21 cellular contexts compared by ENCODE assay signal in the genomic region with DNA sequence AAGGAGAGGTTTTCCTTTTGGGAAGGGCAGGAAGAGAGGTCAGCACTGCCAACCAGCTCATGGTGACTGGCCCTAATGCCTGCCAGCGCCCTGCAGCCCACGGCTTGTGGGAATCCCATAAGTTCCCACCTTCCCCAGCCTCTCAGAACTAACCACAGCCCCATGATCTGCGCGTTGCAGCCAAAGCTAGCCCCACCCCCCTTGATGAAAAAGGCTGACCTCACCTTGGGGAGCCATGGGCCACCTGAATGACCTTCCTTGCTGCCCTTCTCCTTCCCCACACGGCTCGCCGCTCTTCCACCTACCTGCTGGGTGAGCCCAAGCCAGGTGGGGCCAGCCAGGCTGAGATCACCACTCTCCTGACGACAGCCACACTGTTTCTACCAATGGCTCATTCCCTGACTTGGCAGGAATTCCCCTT. TPM values are rescaled to one million over a fixed set of nuclear protein-coding genes. Genes with fewer than 3 reads are reported as not detected.
A peak's percentile ranks its signal among the peaks of the same experiment; 100 is the strongest.
DNase-seq lines count a peak whose midpoint lies in the region; ATAC-seq, FAIRE-seq and TF ChIP-seq lines count a peak whose summit lies in the region.
"Had no signal": no experiment of that assay in that cellular context is flagged by ENCODE, and none has a peak within 500 bp of the region (broad histone marks: within the 10 kb centered on the region; RNA-seq: fewer than 3 reads in every experiment).

No MANE protein-coding gene starts in this region.

- H3K27me3 Mint-ChIP-seq in CD4-positive, alpha-beta memory T cell = no peaks in the 10 kb centered on the region
- no peaks in the 10 kb centered on the region for H3K27me3 Mint-ChIP-seq in activated naive CD8-positive, alpha-beta T cell treated with anti-CD3 and anti-CD28 coated beads for 36 hours

- 48 to 51% methylated on average over 8 of the region's 8 CpGs for WGBS in pancreas, 2 donors

- TF ChIP-seq POLR2A in GM12892 (IDR thresholded peaks at IDR 0.05; ENCODE audit: low read depth, low read length) = no peak

- peaks cover 0 to 3% of the 10 kb centered on the region in 2 donors for H3K36me3 Mint-ChIP-seq in CD4-positive, alpha-beta memory T cell
- peaks cover 1% of the 10 kb centered on the region for H3K36me3 Mint-ChIP-seq in activated naive CD8-positive, alpha-beta T cell treated with anti-CD3 and anti-CD28 coated beads for 36 hours

- CTCF ChIA-PET in CD4-positive, alpha-beta memory T cell (lab: Charles Lee; ENCODE audit: partially characterized antibody) = interaction anchor here (10.4 kb wide), 1 partner anchor 34 kb away, joined by 163 read pairs; no protein-coding TSS in a partner anchor

- H3K27ac Mint-ChIP-seq in CD4-positive, alpha-beta memory T cell = peak overlapping the region in 1 of 7 donors; percentile 66
- H3K27ac Mint-ChIP-seq in activated naive CD8-positive, alpha-beta T cell treated with anti-CD3 and anti-CD28 coated beads for 36 hours = no peak overlapping the region
- H3K27ac Mint-ChIP-seq: activated CD8-positive, alpha-beta T cell treated with anti-CD3 and anti-CD28 coated beads, Interleukin-2, amount 10 ng/mL, durations not matched to agents 7 days and 5 days; activated T-helper 2 cell treated with anti-CD3 and anti-CD28 coated beads, Interferon-gamma antibody, Interleukin-2, Interleukin-4, amounts not matched to agents 10 μg/mL and 5 μg/mL and 100 μg/mL, durations not matched to agents 14 hours and 24 hours and 36 hours had no signal

- intact Hi-C loops in pancreas (cut with DNase I) = no loop called here
- intact Hi-C loops in CD4-positive, alpha-beta memory T cell (cut with micrococcal nuclease) = no loop called here

- ATAC-seq in pancreas (peak in 3 of 4 donors; percentile 28 to 64 (median 28)), HG03469 (IDR thresholded peaks at IDR 0.05; ENCODE audit: unreplicated experiment) (no peak), GM21423 (IDR thresholded peaks at IDR 0.05; ENCODE audit: unreplicated experiment) (no peak)
- ATAC-seq: activated CD8-positive, alpha-beta T cell treated with anti-CD3 and anti-CD28 coated beads, Interleukin-2, amount 10 ng/mL, durations not matched to agents 7 days and 5 days had no signal

- H3K27ac ChIP-seq in pancreas = no peak overlapping the region
- H3K27ac ChIP-seq in CD4-positive, alpha-beta memory T cell (ENCODE audit: low read depth, low read length) = no peak overlapping the region
- H3K27ac ChIP-seq: BLaER1, esophagus squamous epithelium, hepatocyte, WERI-Rb-1 had no signal

- H3K27me3 ChIP-seq in MG63 = no peaks in the 10 kb centered on the region
- no peaks in the 10 kb centered on the region for H3K27me3 ChIP-seq in pancreas
- H3K27me3 ChIP-seq in CD4-positive, alpha-beta memory T cell (ENCODE audit: insufficient read depth, low read length) = no peaks in the 10 kb centered on the region
- H3K27me3 ChIP-seq: esophagus squamous epithelium, hepatocyte had no signal

- H3K36me3 ChIP-seq in MG63 (no peaks in the 10 kb centered on the region), pancreas (no peaks in the 10 kb centered on the region)
- no peaks in the 10 kb centered on the region for H3K36me3 ChIP-seq in CD4-positive, alpha-beta memory T cell (ENCODE audit: insufficient read depth, low read length)
- H3K36me3 ChIP-seq: BLaER1, esophagus squamous epithelium, WERI-Rb-1 had no signal

- no peaks in the 10 kb centered on the region for H3K9me3 ChIP-seq in MG63
- no peaks in the 10 kb centered on the region for H3K9me3 ChIP-seq in pancreas
- no peaks in the 10 kb centered on the region for H3K9me3 ChIP-seq in CD4-positive, alpha-beta memory T cell (ENCODE audit: control insufficient read depth in 1 of 2, low read length in 2 of 2)
- H3K9me3 ChIP-seq: esophagus squamous epithelium had no signal

- POLR2A ChIA-PET in CD4-positive, alpha-beta memory T cell (lab: Charles Lee; ENCODE audit: partially characterized antibody) = no interaction called here

- no peaks in the 10 kb centered on the region for H3K4me1 ChIP-seq in pancreas
- peaks cover 5% of the 10 kb centered on the region for H3K4me1 ChIP-seq in CD4-positive, alpha-beta memory T cell (ENCODE audit: insufficient read depth, low read length)

- H3K9me3 Mint-ChIP-seq in CD4-positive, alpha-beta memory T cell = no peaks in the 10 kb centered on the region
- H3K9me3 Mint-ChIP-seq in activated naive CD8-positive, alpha-beta T cell treated with anti-CD3 and anti-CD28 coated beads for 36 hours = no peaks in the 10 kb centered on the region
- H3K9me3 Mint-ChIP-seq: activated T-helper 2 cell treated with anti-CD3 and anti-CD28 coated beads, Interferon-gamma antibody, Interleukin-2, Interleukin-4, amounts not matched to agents 10 μg/mL and 5 μg/mL and 100 μg/mL, durations not matched to agents 14 hours and 24 hours and 36 hours had no signal

- H3K4me1 Mint-ChIP-seq in CD4-positive, alpha-beta memory T cell = peaks cover 9 to 25% (median 16%) of the 10 kb centered on the region in 4 donors
- peaks cover 13% of the 10 kb centered on the region for H3K4me1 Mint-ChIP-seq in activated naive CD8-positive, alpha-beta T cell treated with anti-CD3 and anti-CD28 coated beads for 36 hours

- H3K4me3 Mint-ChIP-seq in CD4-positive, alpha-beta memory T cell = peak overlapping the region in 1 of 8 donors; percentile 20
- no peak overlapping the region for H3K4me3 Mint-ChIP-seq in activated naive CD8-positive, alpha-beta T cell treated with anti-CD3 and anti-CD28 coated beads for 36 hours
- H3K4me3 Mint-ChIP-seq: activated CD8-positive, alpha-beta T cell treated with anti-CD3 and anti-CD28 coated beads, Interleukin-2, amount 10 ng/mL, durations not matched to agents 7 days and 5 days had no signal

- no peak overlapping the region for H3K4me3 ChIP-seq in MG63
- no peak overlapping the region for H3K4me3 ChIP-seq in astrocyte of the spinal cord (ENCODE audit: low read depth, low read length)
- H3K4me3 ChIP-seq in pancreas = no peak overlapping the region
- H3K4me3 ChIP-seq in CD4-positive, alpha-beta memory T cell (ENCODE audit: low read length in 2 of 2) = no peak overlapping the region
- H3K4me3 ChIP-seq: BLaER1, esophagus squamous epithelium, hepatocyte had no signal

- no peak for TF ChIP-seq CTCF in astrocyte of the spinal cord (IDR thresholded peaks at IDR 0.05; ENCODE audit: low read depth, low read length)
- TF ChIP-seq CTCF in pancreas (IDR thresholded peaks at IDR 0.05) = no peak

- FAIRE-seq in GM12892 (lab: Jason Lieb, UNC) (peak; percentile 60), pancreas (lab: Jason Lieb, UNC) (no peak)

- in situ Hi-C loops in astrocyte of the spinal cord (cut with HindIII; ENCODE audit: low sequenced_read_pairs) = no loop called here

- no peak for DNase-seq in GM12892 (ENCODE audit: insufficient read length)
- DNase-seq in MG63 = peak; percentile 80
- DNase-seq in astrocyte of the spinal cord (ENCODE audit: low read depth, low spot score) = peak; percentile 7
- no peak for DNase-seq in pancreas
- no peak for DNase-seq in CD4-positive, alpha-beta memory T cell
- no peak for DNase-seq in activated naive CD8-positive, alpha-beta T cell treated with anti-CD3 and anti-CD28 coated beads for 36 hours
- DNase-seq: activated CD8-positive, alpha-beta T cell treated with anti-CD3 and anti-CD28 coated beads, Interleukin-2, amount 10 ng/mL, durations not matched to agents 7 days and 5 days; anterior cingulate cortex; cortex of kidney; esophagus squamous epithelium; kidney glomerular epithelial cell; NCI-H1694; NCI-H524; nucleus accumbens; stimulated activated CD4-positive, alpha-beta T cell treated with anti-CD3 and anti-CD28 coated beads, Interleukin-4, amount 100 ng/mL, for 4 hours; WERI-Rb-1 had no signal

RNA-seq across cellular contexts. Expression of gene ELF4, which starts 3.9 kb away (rescaled TPM):
- 12.9 TPM for polyA plus RNA-seq in GM12892 (2012; ENCODE audit: missing spikeins)
- 5.9 and 6.3 TPM in 2 replicates for total RNA-seq in MG63 (2014; rRNA removed; shearing (Covaris generic); ENCODE audit: low replicate concordance)
- total RNA-seq in pancreas = 1 to 10 TPM; 1.4 to 4.6 (median 2.0) TPM
- polyA plus RNA-seq in pancreas = 1 to 10 TPM; 1.1 to 2.0 TPM
- total RNA-seq in CD4-positive, alpha-beta memory T cell = 10 to 100 TPM; 29.8 to 31.3 TPM
- 10 to 100 TPM in 1 of 2 donors, 1 to 10 TPM in 1; 7.4 to 18.6 TPM for polyA plus RNA-seq in CD4-positive, alpha-beta memory T cell
- 10 to 100 TPM; 17.3 to 17.6 TPM for total RNA-seq in activated naive CD8-positive, alpha-beta T cell treated with anti-CD3 and anti-CD28 coated beads for 36 hours

RNA-seq across cellular contexts. Expression of gene AIFM1, which starts 51.5 kb away (rescaled TPM):
- polyA plus RNA-seq in GM12892 (2012; ENCODE audit: missing spikeins) = 50.1 TPM
- total RNA-seq in MG63 (2014; rRNA removed; shearing (Covaris generic); ENCODE audit: low replicate concordance) = 44.3 and 69.8 TPM in 2 replicates
- 10 to 100 TPM; 12.1 to 19.7 (median 15.3) TPM for total RNA-seq in pancreas
- 10 to 100 TPM; 12.5 to 19.6 TPM for polyA plus RNA-seq in pancreas
- total RNA-seq in CD4-positive, alpha-beta memory T cell = 10 to 100 TPM; 20.0 to 23.6 TPM
- 10 to 100 TPM; 32.2 to 39.4 TPM for polyA plus RNA-seq in CD4-positive, alpha-beta memory T cell
- 10 to 100 TPM; 60.1 to 62.7 TPM for total RNA-seq in activated naive CD8-positive, alpha-beta T cell treated with anti-CD3 and anti-CD28 coated beads for 36 hours

RNA-seq across cellular contexts. Expression of gene RAB33A, which starts 57.6 kb away (rescaled TPM):
- polyA plus RNA-seq in GM12892 (2012; ENCODE audit: missing spikeins) = 21.6 TPM
- not detected in 2 replicates for total RNA-seq in MG63 (2014; rRNA removed; shearing (Covaris generic); ENCODE audit: low replicate concordance)
- total RNA-seq in pancreas = under 1 TPM in 1 of 6 donors, not detected in 5; 0.17 TPM
- under 1 TPM; 0.23 to 0.38 TPM for polyA plus RNA-seq in pancreas
- 10 to 100 TPM in 1 of 2 experiments, 1 to 10 TPM in 1; 9.7 to 10.1 TPM for total RNA-seq in CD4-positive, alpha-beta memory T cell
- polyA plus RNA-seq in CD4-positive, alpha-beta memory T cell = 1 to 10 TPM; 5.6 to 10.0 TPM
- 10 to 100 TPM; 22.6 to 26.1 TPM for total RNA-seq in activated naive CD8-positive, alpha-beta T cell treated with anti-CD3 and anti-CD28 coated beads for 36 hours

Comparison
In these comparisons a context has a peak if more than half of its experiments do, and no peak if none do; other contexts are left out.
1. DNase-seq: peak in MG63 (single experiment) and astrocyte of the spinal cord (single experiment); none in GM12892 (single experiment), pancreas (0 of 6), CD4-positive, alpha-beta memory T cell (0 of 5) and activated naive CD8-positive, alpha-beta T cell treated with anti-CD3 and anti-CD28 coated beads for 36 hours (single experiment).
2. ATAC-seq: peak in pancreas (3 of 4); none in HG03469 (single experiment) and GM21423 (single experiment).
3. RNA of gene RAB33A, which starts 57.6 kb away (total RNA-seq): 22.6 to 26.1 TPM in activated naive CD8-positive, alpha-beta T cell treated with anti-CD3 and anti-CD28 coated beads for 36 hours and 9.7 to 10.1 TPM in CD4-positive, alpha-beta memory T cell; 0.17 TPM in pancreas and not detected in MG63; every median in the first group is over 4 times any median in the second.